ENCODE assay signal across 27 cellular contexts in genomic region chr4:7588002-7588401, GRCh38.
"Had no signal": no experiment of that assay in that cellular context is flagged by ENCODE, and none has a peak within 500 bp of the region (broad histone marks: within the 10 kb centered on the region; RNA-seq: fewer than 3 reads in every experiment).

No MANE protein-coding gene starts in this region.

- H3K27me3 ChIP-seq: adrenal gland, ascending aorta, colonic mucosa, dorsolateral prefrontal cortex, gastroesophageal sphincter, sigmoid colon, transverse colon, uterus had no signal

- ATAC-seq: activated T-cell treated with anti-CD3 and anti-CD28 coated beads, Interleukin-2, amount 50 U/mL, for 4 hours; gastroesophageal sphincter; left ventricle myocardium superior; stimulated activated naive B cell treated with anti-CD40 and anti-IgM and Interleukin-4, amounts not matched to agents 10 μg/mL and 1 μg/mL and 100 μg/mL, for 72 hours had no signal

- H3K4me1 Mint-ChIP-seq: memory B cell; stimulated activated naive B cell treated with anti-CD40 and anti-IgM and Interleukin-4, amounts not matched to agents 10 μg/mL and 1 μg/mL and 100 μg/mL, for 72 hours had no signal

- H3K9me3 Mint-ChIP-seq: activated T-cell treated with anti-CD3 and anti-CD28 coated beads, Interleukin-2, amount 50 U/mL, for 4 hours; nephron had no signal

- H3K27ac Mint-ChIP-seq: activated naive CD8-positive, alpha-beta T cell; activated T-helper 2 cell treated with anti-CD3 and anti-CD28 coated beads, Interferon-gamma antibody, Interleukin-2, Interleukin-4, amounts not matched to agents 10 μg/mL and 5 μg/mL and 100 μg/mL, durations not matched to agents 14 hours and 24 hours and 36 hours; memory B cell; nephron; stimulated activated naive B cell treated with anti-CD40 and anti-IgM and Interleukin-4, amounts not matched to agents 10 μg/mL and 1 μg/mL and 100 μg/mL, for 72 hours had no signal

- H3K4me3 Mint-ChIP-seq: activated naive CD8-positive, alpha-beta T cell; activated T-cell treated with anti-CD3 and anti-CD28 coated beads, Interleukin-2, amount 50 U/mL, for 4 hours; memory B cell; nephron; stimulated activated naive B cell treated with anti-CD40 and anti-IgM and Interleukin-4, amounts not matched to agents 10 μg/mL and 1 μg/mL and 100 μg/mL, for 72 hours had no signal

- FAIRE-seq: bronchial epithelial cell, islet of Langerhans had no signal

- H3K9me3 ChIP-seq: adrenal gland, ascending aorta, colonic mucosa, gastroesophageal sphincter, sigmoid colon, transverse colon, uterus had no signal

- H3K27ac ChIP-seq: adrenal gland, ascending aorta, colonic mucosa, dorsolateral prefrontal cortex, epithelial cell of prostate, gastroesophageal sphincter, sigmoid colon, transverse colon, uterus had no signal

- H3K36me3 ChIP-seq: adrenal gland, ascending aorta, colonic mucosa, gastroesophageal sphincter, sigmoid colon, transverse colon, uterus had no signal

- DNase-seq: activated CD4-positive, alpha-beta T cell treated with anti-CD3 and anti-CD28 coated beads for 4 hours; activated CD4-positive, alpha-beta T cell treated with anti-CD3 and anti-CD28 coated beads, Interleukin-2, amount 50 U/mL, for 48 hours; activated CD4-positive, CD25-positive, alpha-beta regulatory T cell; activated CD8-positive, alpha-beta memory T cell treated with anti-CD3 and anti-CD28 coated beads, Interleukin-2, amount 50 U/mL, for 48 hours; activated naive CD4-positive, alpha-beta T cell; activated T-cell treated with anti-CD3 and anti-CD28 coated beads, Interleukin-2, amount 50 U/mL, for 4 hours; adrenal gland; colonic mucosa; dorsolateral prefrontal cortex; head of caudate nucleus; left ventricle myocardium superior; occipital lobe; sigmoid colon; stimulated activated CD4-positive, alpha-beta T cell treated with anti-CD3 and anti-CD28 coated beads, Interleukin-2, amount 100 ng/mL, for 48 hours; stimulated activated CD8-positive, alpha-beta memory T cell treated with anti-CD3 and anti-CD28 coated beads, Interleukin-4, amount 100 ng/mL, for 48 hours; stimulated activated naive B cell treated with anti-CD40 and anti-IgM and Interleukin-4, amounts not matched to agents 10 μg/mL and 1 μg/mL and 100 μg/mL, for 72 hours; transverse colon; uterus had no signal

- H3K4me3 ChIP-seq: adrenal gland, ascending aorta, colonic mucosa, dorsolateral prefrontal cortex, gastroesophageal sphincter, sigmoid colon, transverse colon, uterus had no signal

- H3K4me1 ChIP-seq: adrenal gland, ascending aorta, colonic mucosa, gastroesophageal sphincter, sigmoid colon, transverse colon, uterus had no signal

- H3K36me3 Mint-ChIP-seq: activated naive CD8-positive, alpha-beta T cell; memory B cell; stimulated activated naive B cell treated with anti-CD40 and anti-IgM and Interleukin-4, amounts not matched to agents 10 μg/mL and 1 μg/mL and 100 μg/mL, for 72 hours had no signal
